26 cellular contexts compared by ENCODE assay signal in genomic region chr12:80273144-80273543, GRCh38.
"Had no signal": no experiment of that assay in that cellular context is flagged by ENCODE, and none has a peak within 500 bp of the region (broad histone marks: within the 10 kb centered on the region; RNA-seq: fewer than 3 reads in every experiment).

No MANE protein-coding gene starts in this region.

- H3K27me3 ChIP-seq: dorsolateral prefrontal cortex, esophagus squamous epithelium, foreskin keratinocyte, gastroesophageal sphincter, heart left ventricle, hepatocyte, left lung had no signal

- DNase-seq: dermis blood vessel endothelial cell; dorsolateral prefrontal cortex; effector CD8-positive, alpha-beta T cell; effector memory CD8-positive, alpha-beta T cell; endodermal cell; erythroblast; esophagus squamous epithelium; foreskin keratinocyte; heart left ventricle; hypothalamus; immature natural killer cell; islet precursor cell; kidney; kidney glomerular epithelial cell; left colon; left lung; left ventricle myocardium superior; lower lobe of right lung; mesenchymal stem cell; mucosa of descending colon; naive B cell had no signal

- H3K4me3 ChIP-seq: coronary artery, dorsolateral prefrontal cortex, esophagus squamous epithelium, gastroesophageal sphincter, heart left ventricle, hepatocyte, left lung, lower lobe of right lung, mucosa of descending colon had no signal

- H3K79me2 ChIP-seq: hepatocyte had no signal

- H2AFZ ChIP-seq: hepatocyte had no signal

- H3K36me3 ChIP-seq: esophagus squamous epithelium, gastroesophageal sphincter, heart left ventricle, left lung, lower lobe of right lung had no signal

- ATAC-seq: effector memory CD8-positive, alpha-beta T cell; esophagus mucosa; foreskin keratinocyte; gastroesophageal sphincter; heart left ventricle; left colon; left lung; left ventricle myocardium superior; lower lobe of right lung; mucosa of descending colon had no signal

- H3K27ac ChIP-seq: coronary artery, dorsolateral prefrontal cortex, epithelial cell of prostate, esophagus squamous epithelium, foreskin keratinocyte, gastroesophageal sphincter, heart left ventricle, hepatocyte, left lung, lower lobe of right lung had no signal

- H3K4me1 ChIP-seq: lower lobe of right lung had no signal

- H3K9me3 ChIP-seq: esophagus squamous epithelium, gastroesophageal sphincter, heart left ventricle, left lung, lower lobe of right lung, mucosa of descending colon had no signal

- H3K4me2 ChIP-seq: hepatocyte had no signal
